Comparison of ENCODE assay signal across 14 cellular contexts in the genomic region with DNA sequence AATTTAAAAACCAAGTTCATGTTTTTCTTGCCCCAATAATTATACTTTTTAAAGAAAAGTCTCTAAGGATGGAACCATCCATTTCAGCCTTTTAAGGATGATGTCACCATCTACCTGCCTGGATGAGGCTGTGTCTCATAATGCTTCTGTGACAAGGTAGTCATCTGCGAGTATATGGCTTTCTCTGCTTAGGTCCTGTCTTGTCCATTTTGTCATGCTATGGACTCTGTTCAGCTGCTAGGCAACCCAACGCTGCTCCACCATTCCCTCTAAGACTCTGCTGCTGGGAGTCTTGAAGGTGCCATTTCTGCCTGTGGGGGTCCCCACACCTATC.
A peak's percentile ranks its signal among the peaks of the same experiment; 100 is the strongest.
DNase-seq lines count a peak whose midpoint lies in the region; ATAC-seq, FAIRE-seq and TF ChIP-seq lines count a peak whose summit lies in the region.
"Had no signal": no experiment of that assay in that cellular context is flagged by ENCODE, and none has a peak within 500 bp of the region (broad histone marks: within the 10 kb centered on the region; RNA-seq: fewer than 3 reads in every experiment).

No MANE protein-coding gene starts in this region.

- intact Hi-C loops in pancreas (cut with DNase I) = no loop called here

- peak overlapping the region; percentile 31 to 68 for H3K4me3 Mint-ChIP-seq in stimulated activated naive B cell treated with anti-CD40 and anti-IgM and Interleukin-4, amounts not matched to agents 10 μg/mL and 1 μg/mL and 100 μg/mL, for 72 hours
- H3K4me3 Mint-ChIP-seq: activated T-helper 1 cell treated with anti-CD3 and anti-CD28 coated beads, Interleukin-12 subunit alpha, Interleukin-12 subunit beta, Interleukin-2, Interleukin-4 antibody, amounts not matched to agents 30 ng/mL and 10 ng/mL and 1 ng/mL, durations not matched to agents 14 hours and 24 hours and 36 hours had no signal

- TF ChIP-seq CTCF in pancreas (IDR thresholded peaks at IDR 0.05) = no peak

- FAIRE-seq in GM19239 (lab: Jason Lieb, UNC) = peak; percentile 31
- no peak for FAIRE-seq in pancreas (lab: Jason Lieb, UNC)

- no peak for DNase-seq in GM19239 (ENCODE audit: insufficient read length, low spot score)
- no peak for DNase-seq in stimulated activated naive B cell treated with anti-CD40 and anti-IgM and Interleukin-4, amounts not matched to agents 10 μg/mL and 1 μg/mL and 100 μg/mL, for 72 hours
- DNase-seq in pancreas = no peak
- no peak for DNase-seq in iPS-NIHi11 (ENCODE audit: low spot score)
- no peak for DNase-seq in HuH-7 (ENCODE audit: low spot score)
- DNase-seq: COR-L47, esophagus squamous epithelium, NCI-H446 had no signal

- no peak overlapping the region for H3K4me3 ChIP-seq in pancreas
- H3K4me3 ChIP-seq: esophagus squamous epithelium, vagina had no signal

- peaks cover 16 to 27% of the 10 kb centered on the region in 2 donors for H3K36me3 Mint-ChIP-seq in stimulated activated naive B cell treated with anti-CD40 and anti-IgM and Interleukin-4, amounts not matched to agents 10 μg/mL and 1 μg/mL and 100 μg/mL, for 72 hours

- H3K27ac ChIP-seq in pancreas = no peak overlapping the region
- H3K27ac ChIP-seq: esophagus squamous epithelium, HL-60, vagina had no signal

- no peaks in the 10 kb centered on the region for H3K4me1 ChIP-seq in pancreas
- H3K4me1 ChIP-seq: esophagus squamous epithelium, vagina had no signal

- H3K4me1 Mint-ChIP-seq in stimulated activated naive B cell treated with anti-CD40 and anti-IgM and Interleukin-4, amounts not matched to agents 10 μg/mL and 1 μg/mL and 100 μg/mL, for 72 hours = peaks cover 20 to 27% of the 10 kb centered on the region in 2 donors

- H3K27me3 ChIP-seq in pancreas = no peaks in the 10 kb centered on the region
- H3K27me3 ChIP-seq: esophagus squamous epithelium, vagina had no signal

- no peaks in the 10 kb centered on the region for H3K9me3 ChIP-seq in pancreas
- H3K9me3 ChIP-seq: vagina had no signal

- H3K27me3 Mint-ChIP-seq in stimulated activated naive B cell treated with anti-CD40 and anti-IgM and Interleukin-4, amounts not matched to agents 10 μg/mL and 1 μg/mL and 100 μg/mL, for 72 hours = no peaks in the 10 kb centered on the region

- peaks cover 12 to 14% of the 10 kb centered on the region in 2 donors for H3K9me3 Mint-ChIP-seq in stimulated activated naive B cell treated with anti-CD40 and anti-IgM and Interleukin-4, amounts not matched to agents 10 μg/mL and 1 μg/mL and 100 μg/mL, for 72 hours

- ATAC-seq in GM21737 (IDR thresholded peaks at IDR 0.05; ENCODE audit: unreplicated experiment) (peak; percentile 34), HG03108 (IDR thresholded peaks at IDR 0.05; ENCODE audit: unreplicated experiment) (peak; percentile 26), pancreas (no peak)
- ATAC-seq in stimulated activated naive B cell treated with anti-CD40 and anti-IgM and Interleukin-4, amounts not matched to agents 10 μg/mL and 1 μg/mL and 100 μg/mL, for 72 hours (replicated peaks) = peak; percentile 68 to 73
- ATAC-seq: Right ventricle myocardium inferior had no signal

- WGBS in pancreas, 2 donors = 89 to 93% methylated on average over 2 of the region's 2 CpGs

- peak overlapping the region; percentile 92 for H3K27ac Mint-ChIP-seq in stimulated activated naive B cell treated with anti-CD40 and anti-IgM and Interleukin-4, amounts not matched to agents 10 μg/mL and 1 μg/mL and 100 μg/mL, for 72 hours
- H3K27ac Mint-ChIP-seq: activated T-helper 1 cell treated with anti-CD3 and anti-CD28 coated beads, Interleukin-12 subunit alpha, Interleukin-12 subunit beta, Interleukin-2, Interleukin-4 antibody, amounts not matched to agents 30 ng/mL and 10 ng/mL and 1 ng/mL, durations not matched to agents 14 hours and 24 hours and 36 hours had no signal

- no peaks in the 10 kb centered on the region for H3K36me3 ChIP-seq in pancreas
- H3K36me3 ChIP-seq: esophagus squamous epithelium, vagina had no signal

Comparison
In these comparisons a context has a peak if more than half of its experiments do, and no peak if none do; other contexts are left out.
1. ATAC-seq: peak in GM21737 (single experiment), HG03108 (single experiment) and stimulated activated naive B cell treated with anti-CD40 and anti-IgM and Interleukin-4, amounts not matched to agents 10 μg/mL and 1 μg/mL and 100 μg/mL, for 72 hours (2 of 2); none in pancreas (0 of 4).